Comparison of ENCODE assay signal across 16 cellular contexts in the genomic region with DNA sequence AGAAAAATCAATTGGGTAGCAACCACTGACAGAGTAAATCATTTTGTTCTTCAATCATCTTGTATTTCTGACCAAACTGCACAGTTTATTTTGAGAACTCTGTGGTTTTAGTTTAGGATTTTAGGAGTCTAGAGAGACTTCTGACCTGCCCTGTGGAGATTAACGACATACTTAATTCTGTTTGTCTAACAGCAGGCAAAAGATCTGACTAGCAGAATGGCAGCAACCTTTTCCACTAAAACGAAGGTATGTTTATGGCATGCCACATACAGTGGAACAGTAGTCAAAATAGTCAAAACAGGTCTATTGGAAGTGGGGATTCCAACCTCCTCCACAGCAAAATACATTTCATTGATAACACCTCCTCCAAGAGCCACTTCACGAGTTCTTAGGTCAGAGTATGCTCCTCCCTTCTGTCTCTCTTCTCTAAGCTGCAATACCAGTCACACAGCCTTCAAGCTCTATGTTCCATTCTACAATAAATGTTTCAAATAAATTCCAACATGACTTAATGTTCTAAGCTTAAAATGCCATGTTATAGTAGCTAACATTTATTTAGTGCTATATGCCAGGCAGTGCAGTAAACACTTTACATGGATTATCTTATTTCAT. TPM values are rescaled to one million over a fixed set of nuclear protein-coding genes. Genes with fewer than 3 reads are reported as not detected.
"Had no signal": no experiment of that assay in that cellular context is flagged by ENCODE, and none has a peak within 500 bp of the region (broad histone marks: within the 10 kb centered on the region; RNA-seq: fewer than 3 reads in every experiment).

No MANE protein-coding gene starts in this region.

- H3K4me3 ChIP-seq: dorsolateral prefrontal cortex, esophagus squamous epithelium, heart left ventricle, mucosa of descending colon, smooth muscle cell, tibial artery, uterus had no signal

- H3K4me2 ChIP-seq: smooth muscle cell had no signal

- H3K4me1 Mint-ChIP-seq: natural killer cell had no signal

- H3K4me1 ChIP-seq: esophagus squamous epithelium, heart left ventricle, tibial artery, uterus had no signal

- H3K9me3 ChIP-seq: esophagus squamous epithelium, heart left ventricle, mucosa of descending colon, tibial artery, uterus had no signal

- H3K9me3 Mint-ChIP-seq: activated CD4-positive, alpha-beta memory T cell treated with anti-CD3 and anti-CD28 coated beads for 36 hours; activated T-cell treated with anti-CD3 and anti-CD28 coated beads, Interleukin-2, amount 50 U/mL, for 4 hours had no signal

- H3K36me3 ChIP-seq: esophagus squamous epithelium, heart left ventricle, tibial artery, uterus had no signal

- FAIRE-seq: astrocyte had no signal

- H3K36me3 Mint-ChIP-seq: activated CD4-positive, alpha-beta memory T cell treated with anti-CD3 and anti-CD28 coated beads for 36 hours; natural killer cell had no signal

- H3K27ac Mint-ChIP-seq: activated CD4-positive, alpha-beta memory T cell treated with anti-CD3 and anti-CD28 coated beads for 36 hours; natural killer cell; progenitor cell of endocrine pancreas had no signal

- H3K27me3 Mint-ChIP-seq: progenitor cell of endocrine pancreas had no signal

- DNase-seq: activated CD4-positive, alpha-beta memory T cell treated with anti-CD3 and anti-CD28 coated beads for 36 hours; activated gamma-delta T cell treated with Interleukin-2 at 50 U/mL for 16 hours; activated T-cell treated with anti-CD3 and anti-CD28 coated beads, Interleukin-2, amount 50 U/mL, for 4 hours; dorsolateral prefrontal cortex; esophagus squamous epithelium; foreskin keratinocyte; heart left ventricle; mucosa of descending colon; natural killer cell; nucleus accumbens; right cardiac atrium; tibial artery; uterus had no signal

- H3K27me3 ChIP-seq: dorsolateral prefrontal cortex, foreskin keratinocyte, tibial artery, uterus had no signal

- H3K27ac ChIP-seq: esophagus squamous epithelium, foreskin keratinocyte, heart left ventricle, tibial artery, uterus had no signal

- H3K4me3 Mint-ChIP-seq: activated CD4-positive, alpha-beta memory T cell treated with anti-CD3 and anti-CD28 coated beads for 36 hours; activated T-cell treated with anti-CD3 and anti-CD28 coated beads, Interleukin-2, amount 50 U/mL, for 4 hours; natural killer cell had no signal

RNA-seq across cellular contexts. Expression of a gene that starts 34.4 kb away (rescaled TPM):
- polyA plus RNA-seq: smooth muscle cell had no signal
